8 cellular contexts compared by ENCODE assay signal in genomic region chr3:185943363-185944106, GRCh38. TPM values are rescaled to one million over a fixed set of nuclear protein-coding genes. Genes with fewer than 3 reads are reported as not detected.
A peak's percentile ranks its signal among the peaks of the same experiment; 100 is the strongest.
DNase-seq lines count a peak whose midpoint lies in the region; ATAC-seq and TF ChIP-seq lines count a peak whose summit lies in the region.

No MANE protein-coding gene starts in this region.

- no peak overlapping the region for H4K91ac ChIP-seq in H9 (ENCODE audit: insufficient read length, low read depth, low read length)

- H4K20me1 ChIP-seq in H9 (ENCODE audit: control insufficient read depth, insufficient read depth, insufficient read length), result no peaks in the 10 kb centered on the region

- peak; percentile 74 for DNase-seq in GF-D8 (lab: John Stamatoyannopoulos, UW)
- DNase-seq in H9, result peak; percentile 95
- peak; percentile 79 for DNase-seq in M059J (ENCODE audit: low read depth)
- DNase-seq in SHP77 treated with DMSO at 0.1 percent for 48 hours (lab: John Stamatoyannopoulos, UW), result peak; percentile 81
- peak; percentile 85 for DNase-seq in activated naive CD4-positive, alpha-beta T cell treated with Interleukin-2 at 50 U/mL for 16 hours
- peak; percentile 72 to 86 (median 81) for DNase-seq in ovary
- peak; percentile 89 to 90 for DNase-seq in thyroid gland

- peaks cover 6% of the 10 kb centered on the region for H3K27me3 Mint-ChIP-seq in H9 (ENCODE audit: low read depth)

- no peak overlapping the region for H2BK15ac ChIP-seq in H9 (ENCODE audit: low read depth, low read length)

- no peaks in the 10 kb centered on the region for H3K36me3 ChIP-seq in gastroesophageal sphincter
- H3K36me3 ChIP-seq in ovary, result no peaks in the 10 kb centered on the region
- no peaks in the 10 kb centered on the region for H3K36me3 ChIP-seq in thyroid gland

- no CpG with 5 or more reads among the region's 6 CpGs for WGBS in H9 (ENCODE audit: extremely low coverage, insufficient read length, low lambda C conversion rate)
- WGBS in gastroesophageal sphincter (ENCODE audit: low coverage in 1 of 2), 2 donors, result 29 to 59% methylated on average over 2 to 3 of the region's 6 CpGs
- 19 to 22% (median 19%) methylated on average over 6 of the region's 6 CpGs for WGBS in ovary, 3 donors
- WGBS in thyroid gland, 2 donors, result 12 to 17% methylated on average over 6 of the region's 6 CpGs

- H3K56ac ChIP-seq in H9 (ENCODE audit: insufficient read length, low read depth, low read length), result no peak overlapping the region

- H3K27me3 ChIP-seq in H9 (ENCODE audit: insufficient read depth, low read length) (no peaks in the 10 kb centered on the region), gastroesophageal sphincter (peaks cover 11% of the 10 kb centered on the region), ovary (no peaks in the 10 kb centered on the region), thyroid gland (no peaks in the 10 kb centered on the region)

- no peak for TF ChIP-seq EP300 in gastroesophageal sphincter (IDR thresholded peaks at IDR 0.05)
- TF ChIP-seq EP300 in ovary (IDR thresholded peaks at IDR 0.05), result no peak

- H3K23ac ChIP-seq in H9 (ENCODE audit: insufficient read length, low read depth, low read length), result no peak overlapping the region

- no peaks in the 10 kb centered on the region for H3K79me1 ChIP-seq in H9 (ENCODE audit: insufficient read depth, low read depth, low read length, poor library complexity, severe bottlenecking)

- H3K27ac Mint-ChIP-seq in H9, result no peak overlapping the region

- no peak overlapping the region for H3K18ac ChIP-seq in H9 (ENCODE audit: insufficient read length, low read depth, low read length)

- TF ChIP-seq CTCF in H9 (conservative IDR thresholded peaks at IDR 0.05) (peak; percentile 99), gastroesophageal sphincter (IDR thresholded peaks at IDR 0.05) (peak; percentile 81 to 98 (median 94)), ovary (IDR thresholded peaks at IDR 0.05) (peak; percentile 74 to 94 (median 82)), thyroid gland (IDR thresholded peaks at IDR 0.05) (peak; percentile 88 to 100 (median 96))

- no peak overlapping the region for H3K4me2 ChIP-seq in H9 (ENCODE audit: insufficient read depth, insufficient read length, low read length)

- no peak overlapping the region for H3T11ph ChIP-seq in H9 (ENCODE audit: low read length)

- H3K9ac ChIP-seq in H9 (ENCODE audit: extremely low read depth, insufficient read length, low read length), result no peak overlapping the region

- no peaks in the 10 kb centered on the region for H3K9me3 Mint-ChIP-seq in H9

- no peaks in the 10 kb centered on the region for H3K23me2 ChIP-seq in H9 (ENCODE audit: insufficient read length, low read depth, low read length, poor library complexity, severe bottlenecking)

- H3K4me3 Mint-ChIP-seq in H9, result no peak overlapping the region

- H3K9me3 ChIP-seq in H9 (ENCODE audit: control insufficient read depth, low read depth, low read length) (no peaks in the 10 kb centered on the region), gastroesophageal sphincter (no peaks in the 10 kb centered on the region), ovary (no peaks in the 10 kb centered on the region), thyroid gland (no peaks in the 10 kb centered on the region)

- TF ChIP-seq POLR2A in gastroesophageal sphincter (IDR thresholded peaks at IDR 0.05) (no peak), ovary (IDR thresholded peaks at IDR 0.05) (no peak), thyroid gland (IDR thresholded peaks at IDR 0.05) (no peak)

- ATAC-seq in gastroesophageal sphincter, result peak; percentile 96

- no peak overlapping the region for H2BK12ac ChIP-seq in H9 (ENCODE audit: insufficient read length, low read depth, low read length)

- H3K79me2 ChIP-seq in H9 (ENCODE audit: insufficient read depth, low read length), result no peaks in the 10 kb centered on the region

- H2BK120ac ChIP-seq in H9 (ENCODE audit: low read depth, low read length, poor library complexity, severe bottlenecking), result no peak overlapping the region

- H4K8ac ChIP-seq in H9 (replicated peaks; ENCODE audit: insufficient read length, low read depth, low read length), result no peak overlapping the region

- no peak overlapping the region for H3K4ac ChIP-seq in H9 (ENCODE audit: low read depth, low read length)

- H2BK5ac ChIP-seq in H9 (ENCODE audit: insufficient read length, low read length), result no peak overlapping the region

- no peaks in the 10 kb centered on the region for H3K36me3 Mint-ChIP-seq in H9 (ENCODE audit: insufficient read depth in 1 of 3, low read depth in 3 of 3)

- H2BK20ac ChIP-seq in H9 (ENCODE audit: low read depth, low read length, poor library complexity, severe bottlenecking), result no peak overlapping the region

- no peak overlapping the region for H3K4me3 ChIP-seq in gastroesophageal sphincter
- no peak overlapping the region for H3K4me3 ChIP-seq in ovary
- H3K4me3 ChIP-seq in thyroid gland (replicated peaks in 1 of 3), result no peak overlapping the region

- no peak overlapping the region for H2AFZ ChIP-seq in H9 (ENCODE audit: low read length)

- no peak overlapping the region for H4K5ac ChIP-seq in H9 (ENCODE audit: insufficient read length, low read depth, low read length)

- no peak overlapping the region for H2AK5ac ChIP-seq in H9 (ENCODE audit: insufficient read length, low read length)

- intact Hi-C loops in ovary (cut with DNase I) (loop anchor here in 1 of 4 donors (10.0 kb wide), 1 partner anchor 279 kb away; no protein-coding TSS in a partner anchor), thyroid gland (cut with DNase I) (no loop called here)

- H3K27ac ChIP-seq in H9 (ENCODE audit: insufficient read length, low read depth, low read length) (no peak overlapping the region), gastroesophageal sphincter (peak overlapping the region in 3 of 4 donors; percentile 5 to 52 (median 31)), ovary (no peak overlapping the region), thyroid gland (peak overlapping the region in 2 of 3 donors; percentile 34 to 54)

- no peak overlapping the region for H3K14ac ChIP-seq in H9 (ENCODE audit: insufficient read depth, low read length)

- H3K4me1 ChIP-seq in H9 (ENCODE audit: insufficient read depth, low read length), result no peaks in the 10 kb centered on the region
- peaks cover 0 to 10% (median 6%) of the 10 kb centered on the region in 3 donors for H3K4me1 ChIP-seq in gastroesophageal sphincter
- no peaks in the 10 kb centered on the region for H3K4me1 ChIP-seq in ovary (ENCODE audit: insufficient read depth)
- peaks cover 6% of the 10 kb centered on the region in 2 donors for H3K4me1 ChIP-seq in thyroid gland

- peaks cover 4 to 8% of the 10 kb centered on the region in 2 experiments; a peak in 2 of 4 replicates for H3K4me1 Mint-ChIP-seq in H9

RNA-seq across cellular contexts. Expression of gene TRA2B, which starts 5.7 kb away (rescaled TPM):
- 344 and 349 TPM in 2 replicates for total RNA-seq in H9 (2021)
- total RNA-seq in M059J (2014; rRNA removed; shearing (Covaris generic)), result 268 and 348 TPM in 2 replicates
- 100 to 1,000 TPM in 3 of 4 donors, 10 to 100 TPM in 1; 87.1 to 181 (median 129) TPM for total RNA-seq in gastroesophageal sphincter
- 100 to 1,000 TPM; 108 to 158 (median 119) TPM for total RNA-seq in ovary
- polyA plus RNA-seq in ovary, result 100 to 1,000 TPM in 1 of 2 donors, 10 to 100 TPM in 1; 83.0 to 132 TPM
- total RNA-seq in thyroid gland, result 100 to 1,000 TPM; 162 to 237 (median 202) TPM

Comparison
In these comparisons a context has a peak if more than half of its experiments do, and no peak if none do; other contexts are left out.
1. H3K27ac ChIP-seq: peak in gastroesophageal sphincter (3 of 4) and thyroid gland (2 of 3); none in H9 (single experiment) and ovary (0 of 2).
2. Peak in every context shown above with its lines, with median percentiles within 50 percentile points of each other: DNase-seq and CTCF ChIP-seq.